In the genomic region with DNA sequence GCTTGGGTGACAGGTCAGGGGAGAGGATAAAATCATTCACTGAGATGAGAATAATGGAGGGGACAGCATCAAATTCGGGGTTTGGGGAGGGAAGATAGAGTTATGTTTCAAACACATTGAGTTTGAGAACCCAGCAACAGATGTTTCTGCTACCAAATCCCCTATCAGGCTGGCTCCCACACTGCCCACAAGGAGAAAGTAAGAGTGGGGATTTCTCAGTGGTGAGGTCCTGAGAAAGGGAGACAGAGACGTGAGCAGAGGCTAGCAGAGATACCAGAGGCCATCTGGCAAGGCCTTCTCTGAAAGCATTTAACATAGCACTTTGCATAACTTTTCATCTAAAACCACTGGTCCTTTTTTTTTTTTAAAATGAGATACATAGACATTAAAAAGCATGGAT, we compare ENCODE assay signal across 14 cellular contexts.
"Had no signal": no experiment of that assay in that cellular context is flagged by ENCODE, and none has a peak within 500 bp of the region (broad histone marks: within the 10 kb centered on the region; RNA-seq: fewer than 3 reads in every experiment).

No MANE protein-coding gene starts in this region.

- H3K36me3 Mint-ChIP-seq: activated naive CD8-positive, alpha-beta T cell treated with anti-CD3 and anti-CD28 coated beads, Interleukin-2, amount 10 ng/mL, durations not matched to agents 7 days and 5 days had no signal

- H3K4me3 Mint-ChIP-seq: activated CD4-positive, alpha-beta T cell treated with anti-CD3 and anti-CD28 coated beads, Interleukin-2, amount 10 ng/mL, durations not matched to agents 24 days and 14 days; activated naive CD8-positive, alpha-beta T cell treated with anti-CD3 and anti-CD28 coated beads, Interleukin-2, amount 10 ng/mL, durations not matched to agents 7 days and 5 days; T-helper 2 cell treated with Interferon-gamma antibody and Interleukin-4, amounts not matched to agents 5 μg/mL and 100 μg/mL, for 36 hours had no signal

- H3K36me3 ChIP-seq: brain microvascular endothelial cell, ovary, right lobe of liver, thoracic aorta had no signal

- H3K4me3 ChIP-seq: ovary, right lobe of liver, thoracic aorta had no signal

- ATAC-seq: foreskin keratinocyte, right lobe of liver had no signal

- DNase-seq: activated CD4-positive, alpha-beta T cell treated with anti-CD3 and anti-CD28 coated beads, Interleukin-2, amount 10 ng/mL, durations not matched to agents 24 days and 14 days; activated CD4-positive, CD25-positive, alpha-beta regulatory T cell; activated gamma-delta T cell treated with Interleukin-2 at 50 U/mL for 16 hours; activated naive CD8-positive, alpha-beta T cell treated with anti-CD3 and anti-CD28 coated beads, Interleukin-2, amount 10 ng/mL, durations not matched to agents 7 days and 5 days; anterior cingulate cortex; brain microvascular endothelial cell; effector CD8-positive, alpha-beta T cell; foreskin keratinocyte; head of caudate nucleus; kidney glomerular epithelial cell; ovary; right lobe of liver had no signal

- H3K9me3 ChIP-seq: ovary, right lobe of liver, thoracic aorta had no signal

- H3K4me1 ChIP-seq: foreskin keratinocyte, right lobe of liver had no signal

- H3K27ac Mint-ChIP-seq: activated CD4-positive, alpha-beta T cell treated with anti-CD3 and anti-CD28 coated beads, Interleukin-2, amount 10 ng/mL, durations not matched to agents 24 days and 14 days; T-helper 2 cell treated with Interferon-gamma antibody and Interleukin-4, amounts not matched to agents 5 μg/mL and 100 μg/mL, for 36 hours had no signal

- H3K9me3 Mint-ChIP-seq: activated CD4-positive, alpha-beta T cell treated with anti-CD3 and anti-CD28 coated beads, Interleukin-2, amount 10 ng/mL, durations not matched to agents 24 days and 14 days; activated naive CD8-positive, alpha-beta T cell treated with anti-CD3 and anti-CD28 coated beads, Interleukin-2, amount 10 ng/mL, durations not matched to agents 7 days and 5 days; T-helper 2 cell treated with Interferon-gamma antibody and Interleukin-4, amounts not matched to agents 5 μg/mL and 100 μg/mL, for 36 hours had no signal

- H3K27ac ChIP-seq: brain microvascular endothelial cell, foreskin keratinocyte, ovary, right lobe of liver, thoracic aorta had no signal

- H3K27me3 ChIP-seq: brain microvascular endothelial cell, ovary, right lobe of liver had no signal
